Comparison of ENCODE assay signal across 12 cellular contexts in genomic region chr4:15410750-15411149, GRCh38. TPM values are rescaled to one million over a fixed set of nuclear protein-coding genes. Genes with fewer than 3 reads are reported as not detected.
DNase-seq lines count a peak whose midpoint lies in the region; ATAC-seq lines count a peak whose summit lies in the region.
"Had no signal": no experiment of that assay in that cellular context is flagged by ENCODE, and none has a peak within 500 bp of the region (broad histone marks: within the 10 kb centered on the region; RNA-seq: fewer than 3 reads in every experiment).

No MANE protein-coding gene starts in this region.

- no peaks in the 10 kb centered on the region for H3K36me3 ChIP-seq in CD4-positive, CD25-positive, alpha-beta regulatory T cell (ENCODE audit: control insufficient read depth, insufficient read depth, low read length)
- H3K36me3 ChIP-seq in GM23248 (ENCODE audit: low read depth) (no peaks in the 10 kb centered on the region), HAP-1 (replicated peaks) (no peaks in the 10 kb centered on the region)
- H3K36me3 ChIP-seq: thyroid gland had no signal

- no peak overlapping the region for H2AFZ ChIP-seq in GM23248

- H3K9me3 ChIP-seq in CD4-positive, CD25-positive, alpha-beta regulatory T cell (ENCODE audit: control insufficient read depth in 2 of 2, low read length in 2 of 2) = no peaks in the 10 kb centered on the region
- no peaks in the 10 kb centered on the region for H3K9me3 ChIP-seq in GM23248 (ENCODE audit: low read depth)
- no peaks in the 10 kb centered on the region for H3K9me3 ChIP-seq in HAP-1
- H3K9me3 ChIP-seq: thyroid gland had no signal

- 39 to 50% methylated on average over 6 of the region's 6 CpGs for WGBS in GM23248 (ENCODE audit: low coverage in 1 of 2, low lambda C conversion rate in 2 of 2, missing lambda C conversion rate in 2 of 2), 2 experiments

- H3K27ac Mint-ChIP-seq in CD4-positive, CD25-positive, alpha-beta regulatory T cell = peak overlapping the region; percentile 57 to 70 (median 68)
- peak overlapping the region; percentile 89 to 91 for H3K27ac Mint-ChIP-seq in T-cell
- H3K27ac Mint-ChIP-seq: WTC11 had no signal

- H3K4me1 ChIP-seq in CD4-positive, CD25-positive, alpha-beta regulatory T cell (ENCODE audit: control insufficient read depth, insufficient read depth, low read length, poor library complexity, severe bottlenecking) = peaks cover 11% of the 10 kb centered on the region
- peaks cover 11% of the 10 kb centered on the region for H3K4me1 ChIP-seq in GM23248 (ENCODE audit: insufficient read depth)
- H3K4me1 ChIP-seq in HAP-1 = no peaks in the 10 kb centered on the region
- H3K4me1 ChIP-seq: thyroid gland had no signal

- DNase-seq in CD4-positive, CD25-positive, alpha-beta regulatory T cell = peak in 2 of 3 donors; percentile 18 to 64
- DNase-seq in T-cell = peak in 19 of 34 experiments; percentile 2 to 52 (median 19)
- no peak for DNase-seq in left colon
- DNase-seq in GM23248 = no peak
- DNase-seq in HAP-1 (ENCODE audit: low spot score in 2 of 2) = no peak
- DNase-seq: cortex of kidney, thyroid gland had no signal

- peaks cover 12% of the 10 kb centered on the region for H3F3A ChIP-seq in GM23248 (ENCODE audit: insufficient read depth)

- no peaks in the 10 kb centered on the region for H3K27me3 ChIP-seq in CD4-positive, CD25-positive, alpha-beta regulatory T cell (ENCODE audit: control insufficient read depth, insufficient read depth, low read length)
- H3K27me3 ChIP-seq in GM23248 (replicated peaks; ENCODE audit: insufficient read depth) (no peaks in the 10 kb centered on the region), HAP-1 (ENCODE audit: low read depth) (no peaks in the 10 kb centered on the region)
- H3K27me3 ChIP-seq: thyroid gland had no signal

- CTCF ChIA-PET in T-cell (lab: Charles Lee) = no interaction called here

- peak overlapping the region in 2 of 4 donors; percentile 63 to 64 for H3K4me3 Mint-ChIP-seq in CD4-positive, CD25-positive, alpha-beta regulatory T cell
- H3K4me3 Mint-ChIP-seq in T-cell = peak overlapping the region; percentile 54 to 61 (median 56)
- H3K4me3 Mint-ChIP-seq: WTC11 had no signal

- no peak overlapping the region for H3K9ac ChIP-seq in GM23248

- POLR2A ChIA-PET in T-cell (lab: Charles Lee) = no interaction called here

- H3K4me2 ChIP-seq in GM23248 (ENCODE audit: unreplicated experiment) = no peak overlapping the region

- H3K27me3 Mint-ChIP-seq in CD4-positive, CD25-positive, alpha-beta regulatory T cell = no peaks in the 10 kb centered on the region
- no peaks in the 10 kb centered on the region for H3K27me3 Mint-ChIP-seq in T-cell

- ATAC-seq in CD4-positive, CD25-positive, alpha-beta regulatory T cell (ENCODE audit: low read depth in 2 of 2) = peak in 1 of 2 donors; percentile 58
- ATAC-seq in HG03175 (IDR thresholded peaks at IDR 0.05; ENCODE audit: unreplicated experiment) = peak; percentile 60
- ATAC-seq in T-cell (replicated peaks in 1 of 4) = peak; percentile 64 to 82 (median 72)
- peak; percentile 63 for ATAC-seq in left colon
- no peak for ATAC-seq in HG02763 (IDR thresholded peaks at IDR 0.05; ENCODE audit: unreplicated experiment)
- ATAC-seq in HG03025 (IDR thresholded peaks at IDR 0.05; ENCODE audit: low FRiP score, unreplicated experiment) = no peak
- ATAC-seq: WTC11 had no signal

- in situ Hi-C loops in GM23248 (cut with MboI) = no loop called here
- in situ Hi-C loops in HAP-1 (cut with MboI; ENCODE audit: low sequenced_read_pairs) = no loop called here

- H3K4me1 Mint-ChIP-seq in CD4-positive, CD25-positive, alpha-beta regulatory T cell = peaks cover 5 to 46% (median 13%) of the 10 kb centered on the region in 4 donors
- peaks cover 52 to 64% (median 57%) of the 10 kb centered on the region in 3 donors for H3K4me1 Mint-ChIP-seq in T-cell

- H3K4me3 ChIP-seq in CD4-positive, CD25-positive, alpha-beta regulatory T cell (ENCODE audit: low read depth, low read length) = peak overlapping the region; percentile 52
- no peak overlapping the region for H3K4me3 ChIP-seq in GM23248
- H3K4me3 ChIP-seq in HAP-1 = no peak overlapping the region
- H3K4me3 ChIP-seq: thyroid gland had no signal

- no peaks in the 10 kb centered on the region for H3K9me3 Mint-ChIP-seq in CD4-positive, CD25-positive, alpha-beta regulatory T cell
- H3K9me3 Mint-ChIP-seq in T-cell = no peaks in the 10 kb centered on the region
- H3K9me3 Mint-ChIP-seq: WTC11 had no signal

- no peak overlapping the region for H3K27ac ChIP-seq in CD4-positive, CD25-positive, alpha-beta regulatory T cell (ENCODE audit: insufficient read depth, low read length, poor library complexity, severe bottlenecking)
- no peak overlapping the region for H3K27ac ChIP-seq in GM23248
- H3K27ac ChIP-seq: thyroid gland had no signal

- H3K79me2 ChIP-seq in GM23248 (ENCODE audit: insufficient read depth) = no peaks in the 10 kb centered on the region

- no peaks in the 10 kb centered on the region for H3K9me2 ChIP-seq in GM23248 (ENCODE audit: insufficient read depth)

- no peaks in the 10 kb centered on the region for H4K20me1 ChIP-seq in GM23248 (ENCODE audit: insufficient read depth)

- intact Hi-C loops in left colon (cut with DNase I, micrococcal nuclease) = no loop called here

- peaks cover 3% of the 10 kb centered on the region for H3K36me3 Mint-ChIP-seq in CD4-positive, CD25-positive, alpha-beta regulatory T cell
- H3K36me3 Mint-ChIP-seq in T-cell = no peaks in the 10 kb centered on the region
- H3K36me3 Mint-ChIP-seq: WTC11 had no signal

RNA-seq across cellular contexts. Expression of gene C1QTNF7, which starts 17.1 kb away (rescaled TPM):
- total RNA-seq in CD4-positive, CD25-positive, alpha-beta regulatory T cell = not detected
- not detected for polyA plus RNA-seq in CD4-positive, CD25-positive, alpha-beta regulatory T cell
- not detected for total RNA-seq in T-cell
- 1 to 10 TPM; 1.5 to 4.0 TPM for total RNA-seq in left colon
- not detected in 2 replicates for total RNA-seq in GM23248 (2014; rRNA removed; shearing (Covaris generic))
- polyA plus RNA-seq in GM23248 (2016; fragmentation: Nextera tagmentation; extraction: Ambion mirVana) = not detected in 2 replicates
- total RNA-seq: NCI-H460 had no signal

RNA-seq across cellular contexts. Expression of gene CC2D2A, which starts 58.9 kb away (rescaled TPM):
- total RNA-seq in CD4-positive, CD25-positive, alpha-beta regulatory T cell = not detected
- polyA plus RNA-seq in CD4-positive, CD25-positive, alpha-beta regulatory T cell = under 1 TPM; 0.09 to 0.64 (median 0.50) TPM
- total RNA-seq in T-cell = 1 to 10 TPM in 1 of 5 donors, under 1 TPM in 4; 0.16 to 1.1 (median 0.40) TPM
- total RNA-seq in left colon = 1 to 10 TPM; 4.8 to 8.6 TPM
- total RNA-seq in GM23248 (2014; rRNA removed; shearing (Covaris generic)) = 10.2 and 19.5 TPM in 2 replicates
- polyA plus RNA-seq in GM23248 (2016; fragmentation: Nextera tagmentation; extraction: Ambion mirVana) = 11.5 and 12.2 TPM in 2 replicates

Comparison
In these comparisons a context has a peak if more than half of its experiments do, and no peak if none do; other contexts are left out.
1. ATAC-seq: peak in HG03175 (single experiment), T-cell (4 of 4) and left colon (single experiment); none in HG02763 (single experiment) and HG03025 (single experiment).
2. DNase-seq: peak in CD4-positive, CD25-positive, alpha-beta regulatory T cell (2 of 3) and T-cell (19 of 34); none in left colon (0 of 2), GM23248 (single experiment) and HAP-1 (0 of 2).